In genomic region chr1:9909222-9910046, GRCh38 we compare ENCODE assay signal across 8 cellular contexts. TPM values are rescaled to one million over a fixed set of nuclear protein-coding genes. Genes with fewer than 3 reads are reported as not detected.
DNase-seq lines count a peak whose midpoint lies in the region; ATAC-seq, FAIRE-seq and TF ChIP-seq lines count a peak whose summit lies in the region.

No MANE protein-coding gene starts in this region.

- WGBS in lower leg skin, 2 donors = 1 to 2% methylated on average over 30 to 38 of the region's 47 CpGs

- DNase-seq in ELF-1 (ENCODE audit: low read depth, low spot score) = peak; percentile 36
- DNase-seq in T follicular helper cell (ENCODE audit: low read depth) = peak; percentile 15
- peak; percentile 70 for DNase-seq in bronchial epithelial cell (ENCODE audit: low read depth)
- peak in 1 of 2 donors; percentile 90 for DNase-seq in lower leg skin (ENCODE audit: low spot score in 2 of 2)
- peak; percentile 0 to 9 for DNase-seq in stimulated activated CD8-positive, alpha-beta memory T cell treated with anti-CD3 and anti-CD28 coated beads, Interleukin-4, amount 100 ng/mL, for 1 hour (ENCODE audit: low read depth in 2 of 2, low spot score in 1 of 2)
- no peak for DNase-seq in DMS114 treated with DMSO at 0.1 percent for 48 hours (lab: John Stamatoyannopoulos, UW; ENCODE audit: unreplicated experiment)

- FAIRE-seq in bronchial epithelial cell (lab: Jason Lieb, UNC) = no peak

- no peaks in the 10 kb centered on the region for H3K36me3 ChIP-seq in bronchial epithelial cell (ENCODE audit: control insufficient read depth, insufficient read depth, low read length)

- no peak for TF ChIP-seq POLR2A in lower leg skin (IDR thresholded peaks at IDR 0.05)

- no peaks in the 10 kb centered on the region for H3K27me3 ChIP-seq in bronchial epithelial cell (ENCODE audit: control insufficient read depth, insufficient read depth, low read length)

- TF ChIP-seq CTCF in bronchial epithelial cell (IDR thresholded peaks at IDR 0.05; ENCODE audit: insufficient read depth, low read length, severe bottlenecking) = no peak
- TF ChIP-seq CTCF in lower leg skin (IDR thresholded peaks at IDR 0.05) = no peak

- peak overlapping the region; percentile 77 for H3K4me3 ChIP-seq in bronchial epithelial cell (ENCODE audit: low read depth, low read length)
- H3K4me3 ChIP-seq in lower leg skin (ENCODE audit: low read depth, poor library complexity, severe bottlenecking) = peak overlapping the region; percentile 81

- intact Hi-C loops in lower leg skin (cut with DNase I; ENCODE audit: low total_unique reads) = no loop called here

- peak; percentile 1 for ATAC-seq in HG02870 (IDR thresholded peaks at IDR 0.05; ENCODE audit: unreplicated experiment)
- ATAC-seq in HG03520 (IDR thresholded peaks at IDR 0.05; ENCODE audit: unreplicated experiment) = no peak

RNA-seq across cellular contexts. Expression of gene CTNNBIP1, which starts 0.6 kb away (rescaled TPM):
- 107 and 181 TPM in 2 replicates for total RNA-seq in bronchial epithelial cell
- 100 to 1,000 TPM; 478 to 742 (median 566) TPM for total RNA-seq in lower leg skin

RNA-seq across cellular contexts. Expression of gene LZIC, which starts 33.8 kb away (rescaled TPM):
- total RNA-seq in bronchial epithelial cell (32.1 and 37.8 TPM in 2 replicates), lower leg skin (10 to 100 TPM; 18.3 to 31.0 (median 27.4) TPM)

RNA-seq across cellular contexts. Expression of gene NMNAT1, which starts 33.8 kb away (rescaled TPM):
- total RNA-seq in bronchial epithelial cell (13.2 and 15.1 TPM in 2 replicates), lower leg skin (1 to 10 TPM; 3.2 to 8.2 (median 5.3) TPM)
